In genomic region chr17:17682293-17682736, GRCh38 we compare ENCODE assay signal across 8 cellular contexts. TPM values are rescaled to one million over a fixed set of nuclear protein-coding genes. Genes with fewer than 3 reads are reported as not detected.
DNase-seq lines count a peak whose midpoint lies in the region; ATAC-seq and TF ChIP-seq lines count a peak whose summit lies in the region.

No MANE protein-coding gene starts in this region.

- H3K9me3 ChIP-seq in HAP-1 (no peaks in the 10 kb centered on the region), OCI-LY1 (ENCODE audit: low read length) (no peaks in the 10 kb centered on the region)

- no peaks in the 10 kb centered on the region for H4K20me1 ChIP-seq in OCI-LY1 (ENCODE audit: insufficient read depth, low read length)

- H3K9me2 ChIP-seq in OCI-LY1 (ENCODE audit: low read depth, low read length): no peaks in the 10 kb centered on the region

- in situ Hi-C loops in HAP-1 (cut with MboI; ENCODE audit: low sequenced_read_pairs): no loop called here

- TF ChIP-seq CTCF in GM10248 (IDR thresholded peaks at IDR 0.05; ENCODE audit: control extremely low read depth, extremely low read depth, low read depth, missing control alignments) (no peak), OCI-LY1 (IDR thresholded peaks at IDR 0.05; ENCODE audit: low read length) (no peak), omental fat pad (IDR thresholded peaks at IDR 0.05) (no peak)

- H3K4me2 ChIP-seq in OCI-LY1 (ENCODE audit: low read length): peak overlapping the region; percentile 68

- H3K27me3 ChIP-seq in HAP-1 (ENCODE audit: low read depth): no peaks in the 10 kb centered on the region
- no peaks in the 10 kb centered on the region for H3K27me3 ChIP-seq in OCI-LY1 (ENCODE audit: insufficient read depth, low read length)

- no peaks in the 10 kb centered on the region for H3F3A ChIP-seq in OCI-LY1 (ENCODE audit: insufficient read depth, low read length)

- H2AFZ ChIP-seq in OCI-LY1 (ENCODE audit: low read length): no peak overlapping the region

- H3K4me3 ChIP-seq in HAP-1 (peak overlapping the region; percentile 83), OCI-LY1 (ENCODE audit: low read depth, low read length, poor library complexity, severe bottlenecking) (peak overlapping the region; percentile 48)

- no peak overlapping the region for H3K27ac ChIP-seq in OCI-LY1 (ENCODE audit: low read depth, low read length, poor library complexity, severe bottlenecking)

- peaks cover 6% of the 10 kb centered on the region for H3K36me3 ChIP-seq in HAP-1 (replicated peaks)
- H3K36me3 ChIP-seq in OCI-LY1 (ENCODE audit: insufficient read depth, low read length): no peaks in the 10 kb centered on the region

- H3K4me1 ChIP-seq in HAP-1: peaks cover 28% of the 10 kb centered on the region
- peaks cover 14% of the 10 kb centered on the region for H3K4me1 ChIP-seq in OCI-LY1 (ENCODE audit: insufficient read depth, low read length, severe bottlenecking)

- no peaks in the 10 kb centered on the region for H3K79me2 ChIP-seq in OCI-LY1 (ENCODE audit: insufficient read depth, low read length)

- POLR2A ChIA-PET in GM10248 (lab: Yijun Ruan, JAX): interaction anchor here (0.6 to 1.2 kb wide), 4 partner anchors 8 to 721 kb away, joined by 3 to 4 read pairs (median 4); no protein-coding TSS in a partner anchor

- no peak overlapping the region for H3K9ac ChIP-seq in OCI-LY1 (ENCODE audit: low read length)

- CTCF ChIA-PET in GM10248 (lab: Yijun Ruan, JAX): interaction anchor here (0.6 to 3.1 kb wide), 19 partner anchors 8 to 354 kb away, joined by 3 to 20 read pairs (median 5); no protein-coding TSS in a partner anchor

- DNase-seq in GM10248 (ENCODE audit: extremely low spot score): peak; percentile 82
- DNase-seq in HAP-1 (ENCODE audit: low spot score in 2 of 2): peak in 1 of 2 experiments; percentile 36
- peak; percentile 54 for DNase-seq in activated gamma-delta T cell (lab: John Stamatoyannopoulos, UW)
- DNase-seq in germinal center (ENCODE audit: low spot score): peak; percentile 79
- no peak for DNase-seq in omental fat pad (ENCODE audit: low spot score)
- no peak for DNase-seq in NCI-H128 (lab: John Stamatoyannopoulos, UW; ENCODE audit: unreplicated experiment)
- no peak for DNase-seq in NCI-H1048 (lab: John Stamatoyannopoulos, UW)

- ATAC-seq in omental fat pad (ENCODE audit: low FRiP score): peak; percentile 30

RNA-seq across cellular contexts. Expression of gene RAI1, which starts 1.1 kb away (rescaled TPM):
- total RNA-seq in omental fat pad: 10 to 100 TPM in 1 of 4 donors, 1 to 10 TPM in 3; 6.7 to 30.6 (median 8.5) TPM

Comparison
In these comparisons a context has a peak if more than half of its experiments do, and no peak if none do; other contexts are left out.
1. DNase-seq: peak in GM10248 (single experiment), activated gamma-delta T cell (single experiment) and germinal center (single experiment); none in omental fat pad (single experiment), NCI-H128 (single experiment) and NCI-H1048 (single experiment).